Comparison of ENCODE assay signal across 2 cellular contexts in genomic region chr14:104153399-104153765, GRCh38. TPM values are rescaled to one million over a fixed set of nuclear protein-coding genes. Genes with fewer than 3 reads are reported as not detected.
"Had no signal": no experiment of that assay in that cellular context is flagged by ENCODE, and none has a peak within 500 bp of the region (broad histone marks: within the 10 kb centered on the region; RNA-seq: fewer than 3 reads in every experiment).

No MANE protein-coding gene starts in this region.

RNA-seq across cellular contexts. Expression of gene KIF26A, which starts 15.0 kb away (rescaled TPM):
- total RNA-seq: OCI-LY7, RPMI7951 had no signal
